Comparison of ENCODE assay signal across 10 cellular contexts in genomic region chr9:127035948-127036347, GRCh38.
A peak's percentile ranks its signal among the peaks of the same experiment; 100 is the strongest.
DNase-seq lines count a peak whose midpoint lies in the region; ATAC-seq and TF ChIP-seq lines count a peak whose summit lies in the region.
"Had no signal": no experiment of that assay in that cellular context is flagged by ENCODE, and none has a peak within 500 bp of the region (broad histone marks: within the 10 kb centered on the region; RNA-seq: fewer than 3 reads in every experiment).

No MANE protein-coding gene starts in this region.

- no peaks in the 10 kb centered on the region for H3K9me3 Mint-ChIP-seq in activated CD4-positive, alpha-beta T cell treated with anti-CD3 and anti-CD28 coated beads for 36 hours (ENCODE audit: low read depth)

- H3K4me1 Mint-ChIP-seq in activated CD4-positive, alpha-beta T cell treated with anti-CD3 and anti-CD28 coated beads for 36 hours, result no peaks in the 10 kb centered on the region

- in situ Hi-C loops in gastrocnemius medialis (cut with MboI; ENCODE audit: low sequenced_read_pairs in 4 of 4), result no loop called here

- H3K27me3 ChIP-seq in gastrocnemius medialis, result no peaks in the 10 kb centered on the region

- H3K9me3 ChIP-seq in gastrocnemius medialis, result no peaks in the 10 kb centered on the region

- no peak for TF ChIP-seq CTCF in gastrocnemius medialis (IDR thresholded peaks at IDR 0.05 in 4 of 5, conservative IDR thresholded peaks at IDR 0.05 in 1 of 5)

- peak; percentile 72 for DNase-seq in Ammon's horn (ENCODE audit: low spot score)
- DNase-seq in dermis microvascular lymphatic vessel endothelial cell (ENCODE audit: low read depth in 2 of 2), result peak; percentile 94 to 95
- peak; percentile 17 for DNase-seq in islet precursor cell
- peak; percentile 23 to 61 for DNase-seq in gastrocnemius medialis
- DNase-seq in HUDEP-2 (lab: John Stamatoyannopoulos, UW; ENCODE audit: unreplicated experiment in 76 of 76), result no peak
- no peak for DNase-seq in activated CD4-positive, alpha-beta T cell treated with anti-CD3 and anti-CD28 coated beads for 36 hours
- no peak for DNase-seq in AML-193 (lab: John Stamatoyannopoulos, UW)
- DNase-seq: EL had no signal

- ATAC-seq in gastrocnemius medialis, result peak; percentile 62 to 73
- ATAC-seq in HG03025 (IDR thresholded peaks at IDR 0.05; ENCODE audit: low FRiP score, unreplicated experiment), result no peak
- no peak for ATAC-seq in activated CD4-positive, alpha-beta T cell treated with anti-CD3 and anti-CD28 coated beads for 36 hours
- ATAC-seq: HepG2 had no signal

- H3K27ac ChIP-seq in gastrocnemius medialis, result peak overlapping the region; percentile 45 to 68 (median 58)

- H3K27me3 Mint-ChIP-seq in activated CD4-positive, alpha-beta T cell treated with anti-CD3 and anti-CD28 coated beads for 36 hours, result no peaks in the 10 kb centered on the region

- H3K27ac Mint-ChIP-seq in activated CD4-positive, alpha-beta T cell treated with anti-CD3 and anti-CD28 coated beads for 36 hours, result no peak overlapping the region

- H3K4me3 Mint-ChIP-seq in activated CD4-positive, alpha-beta T cell treated with anti-CD3 and anti-CD28 coated beads for 36 hours, result no peak overlapping the region

- no peak for TF ChIP-seq POLR2A in gastrocnemius medialis (IDR thresholded peaks at IDR 0.05)

- POLR2A ChIA-PET in activated CD4-positive, alpha-beta T cell treated with anti-CD3 and anti-CD28 coated beads for 36 hours (lab: Charles Lee), result interaction anchor here (0.6 kb wide), 1 partner anchor 166 kb away, joined by 4 read pairs; no protein-coding TSS in a partner anchor

- peaks cover 19 to 32% of the 10 kb centered on the region in 2 donors for H3K4me1 ChIP-seq in gastrocnemius medialis

- H3K4me3 ChIP-seq in gastrocnemius medialis, result no peak overlapping the region

- no peaks in the 10 kb centered on the region for H3K36me3 Mint-ChIP-seq in activated CD4-positive, alpha-beta T cell treated with anti-CD3 and anti-CD28 coated beads for 36 hours (ENCODE audit: low read depth)

- H3K36me3 ChIP-seq in gastrocnemius medialis, result no peaks in the 10 kb centered on the region

- intact Hi-C loops in gastrocnemius medialis (cut with DNase I; ENCODE audit: low total_unique reads), result loop anchor here (5.0 kb wide), 1 partner anchor 41 kb away; no protein-coding TSS in a partner anchor
- intact Hi-C loops in activated CD4-positive, alpha-beta T cell treated with anti-CD3 and anti-CD28 coated beads for 36 hours (cut with DNase I, micrococcal nuclease), result no loop called here

- CTCF ChIA-PET in activated CD4-positive, alpha-beta T cell treated with anti-CD3 and anti-CD28 coated beads for 36 hours (lab: Charles Lee), result interaction anchor here (1.2 kb wide), 1 partner anchor 10 kb away, joined by 5 read pairs; no protein-coding TSS in a partner anchor

Comparison
In these comparisons a context has a peak if more than half of its experiments do, and no peak if none do; other contexts are left out.
1. DNase-seq: peak in Ammon's horn (single experiment), dermis microvascular lymphatic vessel endothelial cell (2 of 2), islet precursor cell (single experiment) and gastrocnemius medialis (2 of 2); none in HUDEP-2 (0 of 76), activated CD4-positive, alpha-beta T cell treated with anti-CD3 and anti-CD28 coated beads for 36 hours (single experiment) and AML-193 (0 of 2).
2. ATAC-seq: peak in gastrocnemius medialis (2 of 2); none in HG03025 (single experiment) and activated CD4-positive, alpha-beta T cell treated with anti-CD3 and anti-CD28 coated beads for 36 hours (single experiment).